Comparison of ENCODE assay signal across 8 cellular contexts in the genomic region with DNA sequence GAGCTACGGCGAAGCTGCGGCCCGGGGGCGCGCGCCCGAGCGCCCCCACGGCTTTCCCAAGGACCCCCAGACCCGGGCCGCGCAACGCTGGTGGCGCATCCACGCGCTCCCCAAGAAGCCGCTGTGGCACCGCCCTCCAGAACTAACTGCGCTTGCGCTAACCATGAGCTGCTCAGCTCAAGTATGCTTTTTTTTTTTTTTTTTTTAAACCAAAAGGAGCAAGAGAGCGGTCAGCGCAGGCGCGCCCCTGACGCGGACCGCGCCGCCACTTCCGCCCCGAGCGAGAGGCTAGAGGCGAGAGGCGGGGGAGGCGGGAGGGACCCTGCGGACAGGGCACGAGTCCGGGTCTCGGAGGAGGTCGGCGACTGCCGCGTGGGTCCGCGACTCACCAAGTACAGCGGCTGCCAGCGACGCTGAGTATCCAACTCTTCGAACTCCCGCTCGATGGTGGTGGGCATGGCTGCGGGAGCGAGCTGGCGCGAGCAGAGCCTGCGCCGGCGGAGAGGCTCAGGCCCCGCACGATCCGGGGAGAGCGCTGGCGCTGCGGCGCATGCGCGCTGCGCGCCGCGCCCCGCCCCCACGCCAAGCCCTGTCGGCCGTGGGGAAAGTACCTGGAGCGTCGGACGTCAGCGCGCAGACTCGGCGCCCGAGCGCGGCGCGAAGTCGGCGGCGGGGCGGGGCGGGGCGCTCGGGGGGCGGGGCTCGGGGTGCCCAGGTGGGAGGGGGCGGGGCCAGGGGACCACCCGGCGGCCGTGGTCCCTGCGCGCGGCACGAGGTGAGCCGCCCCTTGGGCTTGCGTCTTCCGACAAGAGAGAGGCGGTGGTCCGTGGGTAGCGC. TPM values are rescaled to one million over a fixed set of nuclear protein-coding genes. Genes with fewer than 3 reads are reported as not detected.
DNase-seq lines count a peak whose midpoint lies in the region; ATAC-seq and TF ChIP-seq lines count a peak whose summit lies in the region.

A gene (minus strand): TSS at position 554 of the 837 bp plus-strand sequence. CDS start 96 bp downstream, at position 458.

- H3K27ac Mint-ChIP-seq in activated naive CD4-positive, alpha-beta T cell treated with anti-CD3 and anti-CD28 coated beads, Interleukin-2, amount 10 ng/mL, durations not matched to agents 7 days and 5 days = peak within 1 kb of the TSS; percentile 93

- peaks cover 0 to 34% (median 0%) of the 10 kb centered on the region in 3 donors for H3K4me1 ChIP-seq in gastroesophageal sphincter

- peak within 1 kb of the TSS; percentile 95 for H3K4me3 Mint-ChIP-seq in activated naive CD4-positive, alpha-beta T cell treated with anti-CD3 and anti-CD28 coated beads, Interleukin-2, amount 10 ng/mL, durations not matched to agents 7 days and 5 days

- no peaks in the 10 kb centered on the region for H3K36me3 ChIP-seq in SK-N-MC (ENCODE audit: insufficient read depth, low read length)
- H3K36me3 ChIP-seq in gastroesophageal sphincter = no peaks in the 10 kb centered on the region

- peaks cover 10% of the 10 kb centered on the region for H3K36me3 Mint-ChIP-seq in activated naive CD4-positive, alpha-beta T cell treated with anti-CD3 and anti-CD28 coated beads, Interleukin-2, amount 10 ng/mL, durations not matched to agents 7 days and 5 days

- no peaks in the 10 kb centered on the region for H3K27me3 Mint-ChIP-seq in activated naive CD4-positive, alpha-beta T cell treated with anti-CD3 and anti-CD28 coated beads, Interleukin-2, amount 10 ng/mL, durations not matched to agents 7 days and 5 days

- TF ChIP-seq EP300 in gastroesophageal sphincter (IDR thresholded peaks at IDR 0.05) = no peak

- peak within 1 kb of the TSS; percentile 99 for H3K9ac ChIP-seq in SK-N-MC (ENCODE audit: insufficient read length)

- H3K27ac ChIP-seq in SK-N-MC = peak within 1 kb of the TSS; percentile 97
- H3K27ac ChIP-seq in gastroesophageal sphincter = peak within 1 kb of the TSS; percentile 93 to 98 (median 98)

- no peaks in the 10 kb centered on the region for H3K27me3 ChIP-seq in gastroesophageal sphincter

- no peak for TF ChIP-seq CTCF in gastroesophageal sphincter (IDR thresholded peaks at IDR 0.05)

- TF ChIP-seq POLR2A in gastroesophageal sphincter (IDR thresholded peaks at IDR 0.05) = peak; percentile 95

- H3K4me3 ChIP-seq in GM08714 (ENCODE audit: low read length) (peak within 1 kb of the TSS; percentile 99), SK-N-MC (peak within 1 kb of the TSS; percentile 98), gastroesophageal sphincter (peak within 1 kb of the TSS; percentile 52 to 86)

- ATAC-seq in HG02588 (IDR thresholded peaks at IDR 0.05; ENCODE audit: unreplicated experiment) = peak; percentile 71
- peak; percentile 94 for ATAC-seq in gastroesophageal sphincter

- CTCF ChIA-PET in activated naive CD4-positive, alpha-beta T cell treated with anti-CD3 and anti-CD28 coated beads, Interleukin-2, amount 10 ng/mL, durations not matched to agents 7 days and 5 days (lab: Charles Lee) = interaction anchor here (1.0 to 1.6 kb wide), 3 partner anchors 18 to 140 kb away, joined by 3 to 4 read pairs (median 4); no protein-coding TSS in a partner anchor

- DNase-seq in NCI-H1048 (lab: John Stamatoyannopoulos, UW) (peak; percentile 71), SK-N-MC (ENCODE audit: low read depth, low spot score) (peak; percentile 66), nucleus accumbens (lab: John Stamatoyannopoulos, UW) (peak; percentile 16 to 97 (median 88)), superior temporal gyrus (ENCODE audit: extremely low spot score) (peak; percentile 95)
- DNase-seq in activated naive CD4-positive, alpha-beta T cell treated with anti-CD3 and anti-CD28 coated beads, Interleukin-2, amount 10 ng/mL, durations not matched to agents 7 days and 5 days = peak; percentile 95

- WGBS in gastroesophageal sphincter (ENCODE audit: low coverage in 1 of 2), 2 donors = 0% methylated on average over 3 to 13 of the region's 111 CpGs

- H3K4me1 Mint-ChIP-seq in activated naive CD4-positive, alpha-beta T cell treated with anti-CD3 and anti-CD28 coated beads, Interleukin-2, amount 10 ng/mL, durations not matched to agents 7 days and 5 days = peaks cover 60% of the 10 kb centered on the region

- no peaks in the 10 kb centered on the region for H3K9me3 Mint-ChIP-seq in activated naive CD4-positive, alpha-beta T cell treated with anti-CD3 and anti-CD28 coated beads, Interleukin-2, amount 10 ng/mL, durations not matched to agents 7 days and 5 days

- no peaks in the 10 kb centered on the region for H3K9me3 ChIP-seq in SK-N-MC (ENCODE audit: low read depth, low read length)
- H3K9me3 ChIP-seq in gastroesophageal sphincter = no peaks in the 10 kb centered on the region

RNA-seq across cellular contexts. Expression of the gene that starts here (rescaled TPM):
- total RNA-seq in gastroesophageal sphincter = 10 to 100 TPM; 13.0 to 30.6 (median 19.6) TPM

Comparison
In these comparisons a context has a peak if more than half of its experiments do, and no peak if none do; other contexts are left out.
1. Peak in every context shown above with its lines: DNase-seq, ATAC-seq, H3K4me3 ChIP-seq and H3K27ac ChIP-seq.